In genomic region chr11:5364214-5364613, GRCh38 we compare ENCODE assay signal across 1 cellular context.
A peak's percentile ranks its signal among the peaks of the same experiment; 100 is the strongest.
TF ChIP-seq lines count a peak whose summit lies in the region.

No MANE protein-coding gene starts in this region.

TF ChIP-seq in SK-N-SH, 30 proteins besides CTCF, POLR2A, EP300 and RAD21 (continued from another document):
- TF ChIP-seq, protein P1, sequence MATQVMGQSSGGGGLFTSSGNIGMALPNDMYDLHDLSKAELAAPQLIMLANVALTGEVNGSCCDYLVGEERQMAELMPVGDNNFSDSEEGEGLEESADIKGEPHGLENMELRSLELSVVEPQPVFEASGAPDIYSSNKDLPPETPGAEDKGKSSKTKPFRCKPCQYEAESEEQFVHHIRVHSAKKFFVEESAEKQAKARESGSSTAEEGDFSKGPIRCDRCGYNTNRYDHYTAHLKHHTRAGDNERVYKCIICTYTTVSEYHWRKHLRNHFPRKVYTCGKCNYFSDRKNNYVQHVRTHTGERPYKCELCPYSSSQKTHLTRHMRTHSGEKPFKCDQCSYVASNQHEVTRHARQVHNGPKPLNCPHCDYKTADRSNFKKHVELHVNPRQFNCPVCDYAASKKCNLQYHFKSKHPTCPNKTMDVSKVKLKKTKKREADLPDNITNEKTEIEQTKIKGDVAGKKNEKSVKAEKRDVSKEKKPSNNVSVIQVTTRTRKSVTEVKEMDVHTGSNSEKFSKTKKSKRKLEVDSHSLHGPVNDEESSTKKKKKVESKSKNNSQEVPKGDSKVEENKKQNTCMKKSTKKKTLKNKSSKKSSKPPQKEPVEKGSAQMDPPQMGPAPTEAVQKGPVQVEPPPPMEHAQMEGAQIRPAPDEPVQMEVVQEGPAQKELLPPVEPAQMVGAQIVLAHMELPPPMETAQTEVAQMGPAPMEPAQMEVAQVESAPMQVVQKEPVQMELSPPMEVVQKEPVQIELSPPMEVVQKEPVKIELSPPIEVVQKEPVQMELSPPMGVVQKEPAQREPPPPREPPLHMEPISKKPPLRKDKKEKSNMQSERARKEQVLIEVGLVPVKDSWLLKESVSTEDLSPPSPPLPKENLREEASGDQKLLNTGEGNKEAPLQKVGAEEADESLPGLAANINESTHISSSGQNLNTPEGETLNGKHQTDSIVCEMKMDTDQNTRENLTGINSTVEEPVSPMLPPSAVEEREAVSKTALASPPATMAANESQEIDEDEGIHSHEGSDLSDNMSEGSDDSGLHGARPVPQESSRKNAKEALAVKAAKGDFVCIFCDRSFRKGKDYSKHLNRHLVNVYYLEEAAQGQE (IDR thresholded peaks at IDR 0.05; ENCODE audit: low read depth, low read length) = no peak
- TF ChIP-seq YY1 (IDR thresholded peaks at IDR 0.05; ENCODE audit: low read depth) = no peak
- peak; percentile 76 for TF ChIP-seq NFIC (IDR thresholded peaks at IDR 0.05; ENCODE audit: borderline replicate concordance)
- peak; percentile 72; the same call in 1 of the 2 replicates for TF ChIP-seq FOSL2 (IDR thresholded peaks at IDR 0.05; ENCODE audit: borderline replicate concordance, low read depth)
- no peak for TF ChIP-seq POLR2AphosphoS5 (IDR thresholded peaks at IDR 0.05; ENCODE audit: low read depth, low read length)
- peak; percentile 88 for TF ChIP-seq TEAD4 (IDR thresholded peaks at IDR 0.05; ENCODE audit: borderline replicate concordance, insufficient read depth)
- peak; percentile 63 for TF ChIP-seq JUND (IDR thresholded peaks at IDR 0.05)
- TF ChIP-seq CHD2 (IDR thresholded peaks at IDR 0.05; ENCODE audit: low read length, partially characterized antibody) = no peak
- no peak for TF ChIP-seq MEF2A (IDR thresholded peaks at IDR 0.05; ENCODE audit: borderline replicate concordance, low read depth)
- no peak for TF ChIP-seq GATA2 (CRISPR knock-in tag; IDR thresholded peaks at IDR 0.05)
- TF ChIP-seq, protein P2, sequence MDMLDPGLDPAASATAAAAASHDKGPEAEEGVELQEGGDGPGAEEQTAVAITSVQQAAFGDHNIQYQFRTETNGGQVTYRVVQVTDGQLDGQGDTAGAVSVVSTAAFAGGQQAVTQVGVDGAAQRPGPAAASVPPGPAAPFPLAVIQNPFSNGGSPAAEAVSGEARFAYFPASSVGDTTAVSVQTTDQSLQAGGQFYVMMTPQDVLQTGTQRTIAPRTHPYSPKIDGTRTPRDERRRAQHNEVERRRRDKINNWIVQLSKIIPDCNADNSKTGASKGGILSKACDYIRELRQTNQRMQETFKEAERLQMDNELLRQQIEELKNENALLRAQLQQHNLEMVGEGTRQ (IDR thresholded peaks at IDR 0.05; ENCODE audit: borderline replicate concordance, low read depth, low read length) = no peak
